9 cellular contexts compared by ENCODE assay signal in genomic region chr16:10736926-10737625, GRCh38. TPM values are rescaled to one million over a fixed set of nuclear protein-coding genes. Genes with fewer than 3 reads are reported as not detected.
DNase-seq lines count a peak whose midpoint lies in the region; ATAC-seq and TF ChIP-seq lines count a peak whose summit lies in the region.
"Had no signal": no experiment of that assay in that cellular context is flagged by ENCODE, and none has a peak within 500 bp of the region (broad histone marks: within the 10 kb centered on the region; RNA-seq: fewer than 3 reads in every experiment).

No MANE protein-coding gene starts in this region.

- DNase-seq in CD8-positive, alpha-beta memory T cell, result peak; percentile 47 to 80 (median 70)
- DNase-seq in NCI-H2107 (lab: John Stamatoyannopoulos, UW) (peak; percentile 39), UCSD-AML1 (lab: John Stamatoyannopoulos, UW; ENCODE audit: unreplicated experiment) (peak; percentile 58), body of pancreas (peak; percentile 71 to 78 (median 76))

- H3K9me3 Mint-ChIP-seq in CD8-positive, alpha-beta memory T cell, result peaks cover 0 to 4% (median 0%) of the 10 kb centered on the region in 5 donors

- peak overlapping the region; percentile 17 for H3K9ac ChIP-seq in iPS-18a (ENCODE audit: low read length)

- peak overlapping the region; percentile 32 to 92 (median 76) for H3K27ac Mint-ChIP-seq in CD8-positive, alpha-beta memory T cell

- TF ChIP-seq CTCF in HEK293 (tag by site-specific recombination; IDR thresholded peaks at IDR 0.05) (peak; percentile 57; the same call in 1 of the 2 replicates), body of pancreas (IDR thresholded peaks at IDR 0.05) (peak; percentile 51 to 98 (median 96))

- no peaks in the 10 kb centered on the region for H3K36me3 ChIP-seq in CD8-positive, alpha-beta memory T cell (ENCODE audit: insufficient read depth, low read length)
- H3K36me3 ChIP-seq in HEK293 (ENCODE audit: control insufficient read depth in 2 of 2, insufficient read depth in 1 of 2, low read length in 2 of 2) (no peaks in the 10 kb centered on the region), body of pancreas (replicated peaks in 1 of 2; ENCODE audit: insufficient read depth in 1 of 2, low read depth in 2 of 2) (no peaks in the 10 kb centered on the region), iPS-18a (ENCODE audit: control insufficient read depth, low read depth, low read length) (no peaks in the 10 kb centered on the region)

- peak overlapping the region in 6 of 7 donors; percentile 55 to 81 (median 76) for H3K4me3 Mint-ChIP-seq in CD8-positive, alpha-beta memory T cell

- H3K27me3 Mint-ChIP-seq in CD8-positive, alpha-beta memory T cell, result no peaks in the 10 kb centered on the region

- no peak overlapping the region for H3K27ac ChIP-seq in CD8-positive, alpha-beta memory T cell (ENCODE audit: low read depth, low read length)
- H3K27ac ChIP-seq in HEK293 (ENCODE audit: extremely low read depth, low read depth, low read length) (no peak overlapping the region), body of pancreas (peak overlapping the region in 3 of 4 donors; percentile 59 to 73 (median 59)), iPS-18a (ENCODE audit: low read length) (no peak overlapping the region), skin epidermis (peak overlapping the region in 17 of 21 experiments; percentile 12 to 72 (median 62))

- H3K9me3 ChIP-seq in CD8-positive, alpha-beta memory T cell (ENCODE audit: low read length), result no peaks in the 10 kb centered on the region
- no peaks in the 10 kb centered on the region for H3K9me3 ChIP-seq in HEK293 (ENCODE audit: control insufficient read depth, insufficient read depth, low read depth, low read length)
- no peaks in the 10 kb centered on the region for H3K9me3 ChIP-seq in body of pancreas
- no peaks in the 10 kb centered on the region for H3K9me3 ChIP-seq in iPS-18a (ENCODE audit: control insufficient read depth, low read depth, low read length)

- H3K4me1 Mint-ChIP-seq in CD8-positive, alpha-beta memory T cell, result peaks cover 15 to 34% (median 26%) of the 10 kb centered on the region in 3 donors

- peak overlapping the region; percentile 21 for H3K4me3 ChIP-seq in CD8-positive, alpha-beta memory T cell (ENCODE audit: low read length)
- no peak overlapping the region for H3K4me3 ChIP-seq in HEK293 (ENCODE audit: low read depth, low read length)
- H3K4me3 ChIP-seq in body of pancreas, result no peak overlapping the region
- no peak overlapping the region for H3K4me3 ChIP-seq in iPS-18a (ENCODE audit: low read length)
- peak overlapping the region in 1 of 7 experiments; percentile 13 for H3K4me3 ChIP-seq in skin epidermis

- no peaks in the 10 kb centered on the region for H3K27me3 ChIP-seq in CD8-positive, alpha-beta memory T cell (ENCODE audit: insufficient read depth, low read length, poor library complexity, severe bottlenecking)
- H3K27me3 ChIP-seq in body of pancreas, result no peaks in the 10 kb centered on the region
- H3K27me3 ChIP-seq in iPS-18a (ENCODE audit: control insufficient read depth, insufficient read depth, low read length), result no peaks in the 10 kb centered on the region

- no peak for TF ChIP-seq POLR2A in body of pancreas (IDR thresholded peaks at IDR 0.05)

- POLR2A ChIA-PET in CD8-positive, alpha-beta memory T cell (lab: Charles Lee), result interaction anchor here (0.6 to 0.7 kb wide), 4 partner anchors 16 to 935 kb away, joined by 3 to 9 read pairs (median 4); no protein-coding TSS in a partner anchor
- POLR2A ChIA-PET in HEK293 (lab: Yijun Ruan, JAX), result interaction anchor here (1.2 kb wide), 1 partner anchor 480 kb away, joined by 3 read pairs; no protein-coding TSS in a partner anchor

- peaks cover 0 to 5% (median 0%) of the 10 kb centered on the region in 3 donors for H3K36me3 Mint-ChIP-seq in CD8-positive, alpha-beta memory T cell

- ATAC-seq in body of pancreas (peak; percentile 87), HG02870 (IDR thresholded peaks at IDR 0.05; ENCODE audit: unreplicated experiment) (no peak)

- CTCF ChIA-PET in CD8-positive, alpha-beta memory T cell (lab: Charles Lee), result interaction anchor here (0.7 to 6.1 kb wide), 13 partner anchors 8 to 989 kb away, joined by 3 to 63 read pairs (median 3); no protein-coding TSS in a partner anchor
- CTCF ChIA-PET in HEK293 (lab: Yijun Ruan, JAX), result interaction anchor here (0.6 to 6.4 kb wide), 25 partner anchors 15 to 1855 kb away, joined by 3 to 101 read pairs (median 3); partner anchors contain the start of genes GRIN2A and LITAFD

- intact Hi-C loops in body of pancreas (cut with DNase I), result no loop called here

- WGBS in body of pancreas, 2 donors, result 20 to 21% methylated on average over 15 of the region's 15 CpGs

- H3K4me1 ChIP-seq in CD8-positive, alpha-beta memory T cell (ENCODE audit: insufficient read depth, low read length), result peaks cover 10% of the 10 kb centered on the region
- H3K4me1 ChIP-seq in HEK293 (ENCODE audit: control insufficient read depth, insufficient read depth, low read length) (no peaks in the 10 kb centered on the region; the same call in 1 of the 2 replicates), body of pancreas (peaks cover 33% of the 10 kb centered on the region), iPS-18a (ENCODE audit: control insufficient read depth, low read depth, low read length) (no peaks in the 10 kb centered on the region)

TF ChIP-seq in HEK293, 187 proteins besides CTCF, POLR2A, EP300 and RAD21:
- peak; percentile 94 for TF ChIP-seq ZNF654 (tag by site-specific recombination; IDR thresholded peaks at IDR 0.05; ENCODE audit: low read depth)
- no peak for TF ChIP-seq IKZF3 (tag by site-specific recombination; IDR thresholded peaks at IDR 0.05)

RNA-seq across cellular contexts. Expression of gene NUBP1, which starts 6.6 kb away (rescaled TPM):
- total RNA-seq in CD8-positive, alpha-beta memory T cell, result 10 to 100 TPM; 41.3 to 43.5 TPM
- 30.9 TPM for polyA plus RNA-seq in CD8-positive, alpha-beta memory T cell
- total RNA-seq in body of pancreas, result 10 to 100 TPM; 13.8 to 31.9 TPM

RNA-seq across cellular contexts. Expression of gene TEKT5, which starts 42.3 kb away (rescaled TPM):
- total RNA-seq in CD8-positive, alpha-beta memory T cell, result not detected
- not detected for polyA plus RNA-seq in CD8-positive, alpha-beta memory T cell
- not detected for total RNA-seq in body of pancreas
- total RNA-seq: T-helper 2 cell treated with Interferon-gamma antibody and Interleukin-4, amounts not matched to agents 100 ng/mL and 5 ng/mL, for 36 hours had no signal

Comparison
In these comparisons a context has a peak if more than half of its experiments do, and no peak if none do; other contexts are left out.
1. H3K27ac ChIP-seq: peak in body of pancreas (3 of 4) and skin epidermis (17 of 21); none in CD8-positive, alpha-beta memory T cell (single experiment), HEK293 (single experiment) and iPS-18a (single experiment).
2. Peak in every context shown above with its lines, with median percentiles within 50 percentile points of each other: DNase-seq.